Comparison of ENCODE assay signal across 1 cellular context in genomic region chr4:81343536-81343935, GRCh38.
TF ChIP-seq lines count a peak whose summit lies in the region.

No MANE protein-coding gene starts in this region.

TF ChIP-seq in H1, 55 proteins besides CTCF, POLR2A, EP300 and RAD21 (continued from another document):
- no peak for TF ChIP-seq RXRA (IDR thresholded peaks at IDR 0.05; ENCODE audit: insufficient read depth, low read depth, low read length)
